Comparison of ENCODE assay signal across 13 cellular contexts in the genomic region with DNA sequence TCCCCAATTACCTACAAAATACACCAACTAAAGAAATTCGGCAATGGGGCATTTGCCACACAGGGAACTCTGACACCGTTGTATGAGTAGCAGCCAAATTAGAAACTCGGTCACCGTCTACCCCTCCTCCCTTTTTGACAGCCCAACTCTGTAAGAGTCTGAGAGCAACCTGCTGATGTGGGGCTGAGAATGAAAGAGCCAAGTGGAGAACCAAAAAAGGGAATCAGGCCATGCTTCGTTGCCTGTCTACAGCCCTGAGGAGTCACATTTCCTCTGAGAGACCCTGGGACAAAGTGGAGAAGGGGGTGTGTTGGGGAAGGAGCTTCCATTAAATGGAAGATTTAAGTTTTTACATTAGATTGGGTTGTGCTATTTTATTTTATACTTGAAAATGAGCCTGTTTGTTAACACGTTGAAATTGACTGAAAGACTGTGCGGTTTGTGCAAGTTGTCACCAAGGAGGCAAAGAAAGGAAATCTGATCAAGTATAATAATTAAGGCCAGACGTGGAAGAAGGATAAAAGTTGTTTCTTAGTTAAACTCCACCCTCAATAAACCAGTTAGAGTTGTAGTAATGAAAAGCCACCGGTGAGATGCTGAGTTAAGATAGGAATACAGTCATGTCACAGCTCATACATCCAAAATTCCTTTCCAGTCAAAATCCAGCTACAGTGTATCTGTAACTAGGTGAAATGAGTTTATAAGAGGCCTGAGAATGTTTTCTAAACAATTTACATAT.
"Had no signal": no experiment of that assay in that cellular context is flagged by ENCODE, and none has a peak within 500 bp of the region (broad histone marks: within the 10 kb centered on the region; RNA-seq: fewer than 3 reads in every experiment).

No MANE protein-coding gene starts in this region.

- H3K27ac Mint-ChIP-seq: activated CD8-positive, alpha-beta T cell treated with anti-CD3 and anti-CD28 coated beads, Interleukin-2, amount 10 ng/mL, durations not matched to agents 7 days and 5 days; activated naive CD8-positive, alpha-beta T cell treated with anti-CD3 and anti-CD28 coated beads, Interleukin-2, amount 50 U/mL, for 24 hours had no signal

- ATAC-seq: activated CD8-positive, alpha-beta T cell treated with anti-CD3 and anti-CD28 coated beads, Interleukin-2, amount 10 ng/mL, durations not matched to agents 7 days and 5 days; activated naive CD8-positive, alpha-beta T cell treated with anti-CD3 and anti-CD28 coated beads, Interleukin-2, amount 50 U/mL, for 24 hours had no signal

- H3K9me3 ChIP-seq: ascending aorta, neutrophil had no signal

- H3K27me3 ChIP-seq: ascending aorta, neutrophil had no signal

- H3K4me3 Mint-ChIP-seq: activated CD8-positive, alpha-beta T cell treated with anti-CD3 and anti-CD28 coated beads, Interleukin-2, amount 10 ng/mL, durations not matched to agents 7 days and 5 days; activated naive CD8-positive, alpha-beta T cell treated with anti-CD3 and anti-CD28 coated beads, Interleukin-2, amount 50 U/mL, for 24 hours had no signal

- H3K27ac ChIP-seq: ascending aorta, neutrophil, skin epidermis had no signal

- DNase-seq: activated CD4-positive, alpha-beta T cell treated with anti-CD3 and anti-CD28 coated beads for 48 hours; activated CD8-positive, alpha-beta memory T cell treated with anti-CD3 and anti-CD28 coated beads, Interleukin-2, amount 50 U/mL, for 48 hours; activated CD8-positive, alpha-beta T cell treated with anti-CD3 and anti-CD28 coated beads, Interleukin-2, amount 10 ng/mL, durations not matched to agents 7 days and 5 days; activated naive CD8-positive, alpha-beta T cell treated with anti-CD3 and anti-CD28 coated beads, Interleukin-2, amount 50 U/mL, for 24 hours; caudate nucleus; cortex of kidney; effector CD8-positive, alpha-beta T cell; kidney glomerular epithelial cell; posterior cingulate gyrus; stimulated activated CD4-positive, alpha-beta T cell treated with anti-CD3 and anti-CD28 coated beads, Interleukin-4, amount 100 ng/mL, for 4 hours had no signal

- H3K4me1 ChIP-seq: ascending aorta had no signal

- H3K36me3 ChIP-seq: ascending aorta, neutrophil had no signal

- H3K4me3 ChIP-seq: ascending aorta, skin epidermis had no signal
